In genomic region chr3:187919990-187920389, GRCh38 we compare ENCODE assay signal across 13 cellular contexts.
DNase-seq lines count a peak whose midpoint lies in the region; ATAC-seq and TF ChIP-seq lines count a peak whose summit lies in the region.
"Had no signal": no experiment of that assay in that cellular context is flagged by ENCODE, and none has a peak within 500 bp of the region (broad histone marks: within the 10 kb centered on the region; RNA-seq: fewer than 3 reads in every experiment).

No MANE protein-coding gene starts in this region.

- H3K36me3 ChIP-seq in OCI-LY7 (ENCODE audit: insufficient read depth, low read length) = peaks cover 16% of the 10 kb centered on the region
- H3K36me3 ChIP-seq in effector memory CD4-positive, alpha-beta T cell (ENCODE audit: control insufficient read depth, insufficient read depth, low read length) = no peaks in the 10 kb centered on the region
- H3K36me3 ChIP-seq: HAP-1 had no signal

- H2AFZ ChIP-seq in OCI-LY7 (ENCODE audit: low read length) = no peak overlapping the region; the same call in 1 of the 2 replicates

- H4K20me1 ChIP-seq in OCI-LY7 (ENCODE audit: insufficient read depth, low read length) = no peaks in the 10 kb centered on the region

- H3K27me3 Mint-ChIP-seq in activated naive CD4-positive, alpha-beta T cell treated with anti-CD3 and anti-CD28 coated beads, Interleukin-2, amount 10 ng/mL, durations not matched to agents 7 days and 5 days = peaks cover 7% of the 10 kb centered on the region
- peaks cover 0 to 5% of the 10 kb centered on the region in 2 donors for H3K27me3 Mint-ChIP-seq in stimulated activated naive B cell treated with anti-CD40 and anti-IgM and Interleukin-4, amounts not matched to agents 10 μg/mL and 1 μg/mL and 100 μg/mL, for 72 hours
- H3K27me3 Mint-ChIP-seq in Calu3 (ENCODE audit: unreplicated experiment) = no peaks in the 10 kb centered on the region

- peak overlapping the region; percentile 55 for H3K4me3 ChIP-seq in OCI-LY7 (ENCODE audit: low read depth, low read length, poor library complexity, severe bottlenecking)
- H3K4me3 ChIP-seq in effector memory CD4-positive, alpha-beta T cell (ENCODE audit: insufficient read depth, low read depth, low read length, poor library complexity, severe bottlenecking) = peak overlapping the region; percentile 37
- H3K4me3 ChIP-seq: HAP-1 had no signal

- H3K27ac ChIP-seq in OCI-LY7 (ENCODE audit: low read depth, low read length, poor library complexity, severe bottlenecking) = peak overlapping the region; percentile 97
- peak overlapping the region; percentile 47 for H3K27ac ChIP-seq in effector memory CD4-positive, alpha-beta T cell (ENCODE audit: insufficient read depth, low read length, poor library complexity, severe bottlenecking)
- H3K27ac ChIP-seq in foreskin keratinocyte = no peak overlapping the region

- H3K9me3 Mint-ChIP-seq in activated naive CD4-positive, alpha-beta T cell treated with anti-CD3 and anti-CD28 coated beads, Interleukin-2, amount 10 ng/mL, durations not matched to agents 7 days and 5 days = peaks cover 14% of the 10 kb centered on the region
- H3K9me3 Mint-ChIP-seq in stimulated activated naive B cell treated with anti-CD40 and anti-IgM and Interleukin-4, amounts not matched to agents 10 μg/mL and 1 μg/mL and 100 μg/mL, for 72 hours = peaks cover 0 to 2% of the 10 kb centered on the region in 2 donors
- no peaks in the 10 kb centered on the region for H3K9me3 Mint-ChIP-seq in Calu3 (ENCODE audit: low read depth, unreplicated experiment)

- H3K36me3 Mint-ChIP-seq in activated naive CD4-positive, alpha-beta T cell treated with anti-CD3 and anti-CD28 coated beads, Interleukin-2, amount 10 ng/mL, durations not matched to agents 7 days and 5 days = peaks cover 15% of the 10 kb centered on the region
- no peaks in the 10 kb centered on the region for H3K36me3 Mint-ChIP-seq in stimulated activated naive B cell treated with anti-CD40 and anti-IgM and Interleukin-4, amounts not matched to agents 10 μg/mL and 1 μg/mL and 100 μg/mL, for 72 hours
- H3K36me3 Mint-ChIP-seq in Calu3 (ENCODE audit: insufficient read depth, unreplicated experiment) = no peaks in the 10 kb centered on the region

- peak overlapping the region; percentile 79 for H3K4me2 ChIP-seq in OCI-LY7 (ENCODE audit: low read length)

- no peaks in the 10 kb centered on the region; the same call in 1 of the 2 replicates for H3K79me2 ChIP-seq in OCI-LY7 (ENCODE audit: insufficient read depth, low read depth, low read length)

- CTCF ChIA-PET in activated naive CD4-positive, alpha-beta T cell treated with anti-CD3 and anti-CD28 coated beads, Interleukin-2, amount 10 ng/mL, durations not matched to agents 7 days and 5 days (lab: Charles Lee) = no interaction called here
- CTCF ChIA-PET in OCI-LY7 (lab: Charles Lee; ENCODE audit: unreplicated experiment) (interaction anchor here (0.7 kb wide), 1 partner anchor 16 kb away, joined by 3 read pairs; no protein-coding TSS in a partner anchor), Calu3 (lab: Charles Lee) (no interaction called here)

- ATAC-seq in stimulated activated naive B cell treated with anti-CD40 and anti-IgM and Interleukin-4, amounts not matched to agents 10 μg/mL and 1 μg/mL and 100 μg/mL, for 72 hours (replicated peaks) = no peak
- ATAC-seq in GM19467 (IDR thresholded peaks at IDR 0.05; ENCODE audit: unreplicated experiment) (no peak), foreskin keratinocyte (no peak)

- peaks cover 89% of the 10 kb centered on the region for H3K4me1 ChIP-seq in OCI-LY7 (ENCODE audit: insufficient read depth, low read length, poor library complexity, severe bottlenecking)
- H3K4me1 ChIP-seq in effector memory CD4-positive, alpha-beta T cell (ENCODE audit: control insufficient read depth, insufficient read depth, low read length, poor library complexity, severe bottlenecking) = peaks cover 16% of the 10 kb centered on the region
- peaks cover 22% of the 10 kb centered on the region for H3K4me1 ChIP-seq in foreskin keratinocyte
- H3K4me1 ChIP-seq: HAP-1 had no signal

- H3K9me2 ChIP-seq in OCI-LY7 (ENCODE audit: insufficient read depth, low read length) = no peaks in the 10 kb centered on the region

- TF ChIP-seq CTCF in OCI-LY7 (conservative IDR thresholded peaks at IDR 0.05; ENCODE audit: low read length) = no peak
- no peak for TF ChIP-seq CTCF in Calu3 (IDR thresholded peaks at IDR 0.05; ENCODE audit: unreplicated experiment)
- no peak for TF ChIP-seq CTCF in foreskin keratinocyte (conservative IDR thresholded peaks at IDR 0.05)

- peak overlapping the region; percentile 69 for H3K4me3 Mint-ChIP-seq in activated naive CD4-positive, alpha-beta T cell treated with anti-CD3 and anti-CD28 coated beads, Interleukin-2, amount 10 ng/mL, durations not matched to agents 7 days and 5 days
- H3K4me3 Mint-ChIP-seq in stimulated activated naive B cell treated with anti-CD40 and anti-IgM and Interleukin-4, amounts not matched to agents 10 μg/mL and 1 μg/mL and 100 μg/mL, for 72 hours = peak overlapping the region; percentile 71 to 75
- no peak overlapping the region for H3K4me3 Mint-ChIP-seq in Calu3 (ENCODE audit: low read depth, unreplicated experiment)

- H3K27ac Mint-ChIP-seq in activated naive CD4-positive, alpha-beta T cell treated with anti-CD3 and anti-CD28 coated beads, Interleukin-2, amount 10 ng/mL, durations not matched to agents 7 days and 5 days = peak overlapping the region; percentile 99
- peak overlapping the region; percentile 95 for H3K27ac Mint-ChIP-seq in stimulated activated naive B cell treated with anti-CD40 and anti-IgM and Interleukin-4, amounts not matched to agents 10 μg/mL and 1 μg/mL and 100 μg/mL, for 72 hours
- no peak overlapping the region for H3K27ac Mint-ChIP-seq in Calu3 (ENCODE audit: unreplicated experiment)

- H3K27me3 ChIP-seq in effector memory CD4-positive, alpha-beta T cell (replicated peaks; ENCODE audit: control insufficient read depth, insufficient read depth, low read length, poor library complexity, severe bottlenecking) = no peaks in the 10 kb centered on the region
- no peaks in the 10 kb centered on the region for H3K27me3 ChIP-seq in foreskin keratinocyte

- H3K4me1 Mint-ChIP-seq in activated naive CD4-positive, alpha-beta T cell treated with anti-CD3 and anti-CD28 coated beads, Interleukin-2, amount 10 ng/mL, durations not matched to agents 7 days and 5 days = peaks cover 75% of the 10 kb centered on the region
- peaks cover 25 to 46% of the 10 kb centered on the region in 2 donors for H3K4me1 Mint-ChIP-seq in stimulated activated naive B cell treated with anti-CD40 and anti-IgM and Interleukin-4, amounts not matched to agents 10 μg/mL and 1 μg/mL and 100 μg/mL, for 72 hours
- H3K4me1 Mint-ChIP-seq in Calu3 (ENCODE audit: low read depth, unreplicated experiment) = peaks cover 11% of the 10 kb centered on the region

- POLR2A ChIA-PET in OCI-LY7 (lab: Charles Lee) = interaction anchor here (0.6 to 12.2 kb wide), 4 partner anchors 10 to 768 kb away, joined by 3 to 331 read pairs (median 4); no protein-coding TSS in a partner anchor

- H3K9me3 ChIP-seq in OCI-LY7 (ENCODE audit: low read length) = peaks cover 15% of the 10 kb centered on the region; the same call in 1 of the 2 replicates
- peaks cover 6% of the 10 kb centered on the region for H3K9me3 ChIP-seq in effector memory CD4-positive, alpha-beta T cell (ENCODE audit: control insufficient read depth, low read length)

- intact Hi-C loops in OCI-LY7 (cut with micrococcal nuclease; ENCODE audit: unreplicated experiment) (loop anchor here (1.0 to 10.0 kb wide), 5 partner anchors 15 to 1035 kb away; no protein-coding TSS in a partner anchor), Calu3 (cut with micrococcal nuclease; ENCODE audit: unreplicated experiment) (no loop called here)

- DNase-seq in activated naive CD4-positive, alpha-beta T cell treated with anti-CD3 and anti-CD28 coated beads, Interleukin-2, amount 10 ng/mL, durations not matched to agents 7 days and 5 days = no peak
- no peak for DNase-seq in activated naive CD4-positive, alpha-beta T cell treated with Interleukin-2 at 50 U/mL for 16 hours
- DNase-seq in OCI-LY7 (ENCODE audit: low spot score) (no peak), Calu3 (no peak), foreskin keratinocyte (no peak)
- DNase-seq in effector memory CD4-positive, alpha-beta T cell = no peak
- no peak for DNase-seq in stimulated activated naive B cell treated with anti-CD40 and anti-IgM and Interleukin-4, amounts not matched to agents 10 μg/mL and 1 μg/mL and 100 μg/mL, for 72 hours
- DNase-seq: activated effector memory CD4-positive, alpha-beta T cell treated with Interleukin-2 at 50 U/mL for 16 hours; NCI-H1436; NCI-H524; SHP77 had no signal

- BruUV-seq in OCI-LY7 (replicated peaks; lab: Mats Ljungman, UMichigan) = no TSS peak
- BruUV-seq in Calu3 (replicated peaks; lab: Mats Ljungman, UMichigan) = no TSS peak
